Comparison of ENCODE assay signal across 1 cellular context in the genomic region with DNA sequence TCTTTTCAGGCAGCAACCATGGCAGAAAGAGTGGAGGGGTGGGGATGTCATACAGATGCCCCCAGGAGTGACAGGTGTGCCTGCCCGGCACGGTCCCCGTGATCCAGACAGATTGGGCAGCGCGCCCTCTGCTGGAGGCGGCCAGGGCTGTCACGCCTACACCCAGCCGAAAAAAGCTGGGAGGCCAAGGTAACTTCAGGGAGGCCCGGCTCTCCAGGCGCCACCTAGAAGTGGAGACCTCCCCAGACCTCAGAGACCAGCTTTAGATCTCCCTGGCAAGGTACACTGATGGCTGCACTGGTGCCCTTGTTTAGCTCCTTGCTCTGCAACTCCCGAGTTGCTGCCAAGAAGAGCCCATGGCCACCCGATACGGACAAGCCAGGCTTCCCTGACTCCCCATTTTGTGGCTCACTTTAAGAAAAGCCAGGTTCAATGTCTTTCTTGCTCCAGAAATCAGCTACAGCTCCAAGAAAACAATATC.
TF ChIP-seq lines count a peak whose summit lies in the region.

No MANE protein-coding gene starts in this region.

TF ChIP-seq in HepG2, 621 proteins besides CTCF, POLR2A, EP300 and RAD21 (continues in another document):
- TF ChIP-seq STAG1 (CRISPR knock-in tag; IDR thresholded peaks at IDR 0.05): peak; percentile 77
- no peak for TF ChIP-seq MIXL1 (CRISPR knock-in tag; IDR thresholded peaks at IDR 0.05)
- TF ChIP-seq, protein P1, sequence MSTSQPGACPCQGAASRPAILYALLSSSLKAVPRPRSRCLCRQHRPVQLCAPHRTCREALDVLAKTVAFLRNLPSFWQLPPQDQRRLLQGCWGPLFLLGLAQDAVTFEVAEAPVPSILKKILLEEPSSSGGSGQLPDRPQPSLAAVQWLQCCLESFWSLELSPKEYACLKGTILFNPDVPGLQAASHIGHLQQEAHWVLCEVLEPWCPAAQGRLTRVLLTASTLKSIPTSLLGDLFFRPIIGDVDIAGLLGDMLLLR (CRISPR knock-in tag; IDR thresholded peaks at IDR 0.05): peak; percentile 37; the same call in 1 of the 2 replicates
- TF ChIP-seq ATF7 (IDR thresholded peaks at IDR 0.05): no peak
- TF ChIP-seq ATF7 (CRISPR knock-in tag; IDR thresholded peaks at IDR 0.05): no peak
- TF ChIP-seq STAT5B (CRISPR knock-in tag; IDR thresholded peaks at IDR 0.05): no peak
- no peak for TF ChIP-seq POLR2AphosphoS2 (IDR thresholded peaks at IDR 0.05; ENCODE audit: low read depth, low read length)
- TF ChIP-seq RXRB (CRISPR knock-in tag; IDR thresholded peaks at IDR 0.05; ENCODE audit: borderline replicate concordance): 0 out of 2 replicates have a peak, but pooled peaks have one; percentile 19
- no peak for TF ChIP-seq SOX6 (IDR thresholded peaks at IDR 0.05)
- TF ChIP-seq SOX6 (CRISPR knock-in tag; IDR thresholded peaks at IDR 0.05): 0 out of 2 replicates have a peak, but pooled peaks have one; percentile 10
- TF ChIP-seq HDAC1 (CRISPR knock-in tag; IDR thresholded peaks at IDR 0.05): 0 out of 2 replicates have a peak, but pooled peaks have one; percentile 17
- no peak for TF ChIP-seq NR3C1 (CRISPR knock-in tag; IDR thresholded peaks at IDR 0.05)
- TF ChIP-seq, protein P2, sequence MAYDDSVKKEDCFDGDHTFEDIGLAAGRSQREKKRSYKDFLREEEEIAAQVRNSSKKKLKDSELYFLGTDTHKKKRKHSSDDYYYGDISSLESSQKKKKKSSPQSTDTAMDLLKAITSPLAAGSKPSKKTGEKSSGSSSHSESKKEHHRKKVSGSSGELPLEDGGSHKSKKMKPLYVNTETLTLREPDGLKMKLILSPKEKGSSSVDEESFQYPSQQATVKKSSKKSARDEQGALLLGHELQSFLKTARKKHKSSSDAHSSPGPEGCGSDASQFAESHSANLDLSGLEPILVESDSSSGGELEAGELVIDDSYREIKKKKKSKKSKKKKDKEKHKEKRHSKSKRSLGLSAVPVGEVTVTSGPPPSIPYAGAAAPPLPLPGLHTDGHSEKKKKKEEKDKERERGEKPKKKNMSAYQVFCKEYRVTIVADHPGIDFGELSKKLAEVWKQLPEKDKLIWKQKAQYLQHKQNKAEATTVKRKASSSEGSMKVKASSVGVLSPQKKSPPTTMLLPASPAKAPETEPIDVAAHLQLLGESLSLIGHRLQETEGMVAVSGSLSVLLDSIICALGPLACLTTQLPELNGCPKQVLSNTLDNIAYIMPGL (CRISPR knock-in tag; IDR thresholded peaks at IDR 0.05; ENCODE audit: borderline replicate concordance in 1 of 2, low read depth in 1 of 2): peak; percentile 42 to 56; a peak in 1 of 4 replicates
- peak; percentile 27; the same call in 1 of the 2 replicates for TF ChIP-seq MEIS2 (CRISPR knock-in tag; IDR thresholded peaks at IDR 0.05)
- no peak for TF ChIP-seq SOX13 (IDR thresholded peaks at IDR 0.05)
- no peak for TF ChIP-seq SOX13 (CRISPR knock-in tag; conservative IDR thresholded peaks at IDR 0.05 in 1 of 2, IDR thresholded peaks at IDR 0.05 in 1 of 2)
- TF ChIP-seq ZNF44 (CRISPR knock-in tag; IDR thresholded peaks at IDR 0.05): no peak
- TF ChIP-seq, protein P3, sequence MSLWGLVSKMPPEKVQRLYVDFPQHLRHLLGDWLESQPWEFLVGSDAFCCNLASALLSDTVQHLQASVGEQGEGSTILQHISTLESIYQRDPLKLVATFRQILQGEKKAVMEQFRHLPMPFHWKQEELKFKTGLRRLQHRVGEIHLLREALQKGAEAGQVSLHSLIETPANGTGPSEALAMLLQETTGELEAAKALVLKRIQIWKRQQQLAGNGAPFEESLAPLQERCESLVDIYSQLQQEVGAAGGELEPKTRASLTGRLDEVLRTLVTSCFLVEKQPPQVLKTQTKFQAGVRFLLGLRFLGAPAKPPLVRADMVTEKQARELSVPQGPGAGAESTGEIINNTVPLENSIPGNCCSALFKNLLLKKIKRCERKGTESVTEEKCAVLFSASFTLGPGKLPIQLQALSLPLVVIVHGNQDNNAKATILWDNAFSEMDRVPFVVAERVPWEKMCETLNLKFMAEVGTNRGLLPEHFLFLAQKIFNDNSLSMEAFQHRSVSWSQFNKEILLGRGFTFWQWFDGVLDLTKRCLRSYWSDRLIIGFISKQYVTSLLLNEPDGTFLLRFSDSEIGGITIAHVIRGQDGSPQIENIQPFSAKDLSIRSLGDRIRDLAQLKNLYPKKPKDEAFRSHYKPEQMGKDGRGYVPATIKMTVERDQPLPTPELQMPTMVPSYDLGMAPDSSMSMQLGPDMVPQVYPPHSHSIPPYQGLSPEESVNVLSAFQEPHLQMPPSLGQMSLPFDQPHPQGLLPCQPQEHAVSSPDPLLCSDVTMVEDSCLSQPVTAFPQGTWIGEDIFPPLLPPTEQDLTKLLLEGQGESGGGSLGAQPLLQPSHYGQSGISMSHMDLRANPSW (CRISPR knock-in tag; IDR thresholded peaks at IDR 0.05; ENCODE audit: borderline replicate concordance): no peak
- no peak for TF ChIP-seq ZSCAN30 (CRISPR knock-in tag; IDR thresholded peaks at IDR 0.05)
- TF ChIP-seq, protein P4, sequence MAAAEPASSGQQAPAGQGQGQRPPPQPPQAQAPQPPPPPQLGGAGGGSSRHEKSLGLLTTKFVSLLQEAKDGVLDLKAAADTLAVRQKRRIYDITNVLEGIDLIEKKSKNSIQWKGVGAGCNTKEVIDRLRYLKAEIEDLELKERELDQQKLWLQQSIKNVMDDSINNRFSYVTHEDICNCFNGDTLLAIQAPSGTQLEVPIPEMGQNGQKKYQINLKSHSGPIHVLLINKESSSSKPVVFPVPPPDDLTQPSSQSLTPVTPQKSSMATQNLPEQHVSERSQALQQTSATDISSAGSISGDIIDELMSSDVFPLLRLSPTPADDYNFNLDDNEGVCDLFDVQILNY (CRISPR knock-in tag; conservative IDR thresholded peaks at IDR 0.05): no peak
- TF ChIP-seq CENPX (CRISPR knock-in tag; IDR thresholded peaks at IDR 0.05): no peak
- no peak for TF ChIP-seq NFRKB (IDR thresholded peaks at IDR 0.05)
- TF ChIP-seq NCOA1 (CRISPR knock-in tag; IDR thresholded peaks at IDR 0.05): peak; percentile 33; the same call in 1 of the 2 replicates
- no peak for TF ChIP-seq ZFP90 (CRISPR knock-in tag; IDR thresholded peaks at IDR 0.05; ENCODE audit: borderline replicate concordance)
- TF ChIP-seq, protein P5, sequence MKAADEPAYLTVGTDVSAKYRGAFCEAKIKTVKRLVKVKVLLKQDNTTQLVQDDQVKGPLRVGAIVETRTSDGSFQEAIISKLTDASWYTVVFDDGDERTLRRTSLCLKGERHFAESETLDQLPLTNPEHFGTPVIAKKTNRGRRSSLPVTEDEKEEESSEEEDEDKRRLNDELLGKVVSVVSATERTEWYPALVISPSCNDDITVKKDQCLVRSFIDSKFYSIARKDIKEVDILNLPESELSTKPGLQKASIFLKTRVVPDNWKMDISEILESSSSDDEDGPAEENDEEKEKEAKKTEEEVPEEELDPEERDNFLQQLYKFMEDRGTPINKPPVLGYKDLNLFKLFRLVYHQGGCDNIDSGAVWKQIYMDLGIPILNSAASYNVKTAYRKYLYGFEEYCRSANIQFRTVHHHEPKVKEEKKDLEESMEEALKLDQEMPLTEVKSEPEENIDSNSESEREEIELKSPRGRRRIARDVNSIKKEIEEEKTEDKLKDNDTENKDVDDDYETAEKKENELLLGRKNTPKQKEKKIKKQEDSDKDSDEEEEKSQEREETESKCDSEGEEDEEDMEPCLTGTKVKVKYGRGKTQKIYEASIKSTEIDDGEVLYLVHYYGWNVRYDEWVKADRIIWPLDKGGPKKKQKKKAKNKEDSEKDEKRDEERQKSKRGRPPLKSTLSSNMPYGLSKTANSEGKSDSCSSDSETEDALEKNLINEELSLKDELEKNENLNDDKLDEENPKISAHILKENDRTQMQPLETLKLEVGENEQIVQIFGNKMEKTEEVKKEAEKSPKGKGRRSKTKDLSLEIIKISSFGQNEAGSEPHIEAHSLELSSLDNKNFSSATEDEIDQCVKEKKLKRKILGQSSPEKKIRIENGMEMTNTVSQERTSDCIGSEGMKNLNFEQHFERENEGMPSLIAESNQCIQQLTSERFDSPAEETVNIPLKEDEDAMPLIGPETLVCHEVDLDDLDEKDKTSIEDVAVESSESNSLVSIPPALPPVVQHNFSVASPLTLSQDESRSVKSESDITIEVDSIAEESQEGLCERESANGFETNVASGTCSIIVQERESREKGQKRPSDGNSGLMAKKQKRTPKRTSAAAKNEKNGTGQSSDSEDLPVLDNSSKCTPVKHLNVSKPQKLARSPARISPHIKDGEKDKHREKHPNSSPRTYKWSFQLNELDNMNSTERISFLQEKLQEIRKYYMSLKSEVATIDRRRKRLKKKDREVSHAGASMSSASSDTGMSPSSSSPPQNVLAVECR (CRISPR knock-in tag; IDR thresholded peaks at IDR 0.05; ENCODE audit: borderline replicate concordance): peak; percentile 48; the same call in 1 of the 2 replicates
- no peak for TF ChIP-seq MTF1 (CRISPR knock-in tag; IDR thresholded peaks at IDR 0.05)
- TF ChIP-seq RAD51 (IDR thresholded peaks at IDR 0.05; ENCODE audit: borderline replicate concordance): no peak
- TF ChIP-seq HNRNPLL (IDR thresholded peaks at IDR 0.05; ENCODE audit: low read depth, low read length, poor library complexity, severe bottlenecking): peak; percentile 31
- TF ChIP-seq, protein P6, sequence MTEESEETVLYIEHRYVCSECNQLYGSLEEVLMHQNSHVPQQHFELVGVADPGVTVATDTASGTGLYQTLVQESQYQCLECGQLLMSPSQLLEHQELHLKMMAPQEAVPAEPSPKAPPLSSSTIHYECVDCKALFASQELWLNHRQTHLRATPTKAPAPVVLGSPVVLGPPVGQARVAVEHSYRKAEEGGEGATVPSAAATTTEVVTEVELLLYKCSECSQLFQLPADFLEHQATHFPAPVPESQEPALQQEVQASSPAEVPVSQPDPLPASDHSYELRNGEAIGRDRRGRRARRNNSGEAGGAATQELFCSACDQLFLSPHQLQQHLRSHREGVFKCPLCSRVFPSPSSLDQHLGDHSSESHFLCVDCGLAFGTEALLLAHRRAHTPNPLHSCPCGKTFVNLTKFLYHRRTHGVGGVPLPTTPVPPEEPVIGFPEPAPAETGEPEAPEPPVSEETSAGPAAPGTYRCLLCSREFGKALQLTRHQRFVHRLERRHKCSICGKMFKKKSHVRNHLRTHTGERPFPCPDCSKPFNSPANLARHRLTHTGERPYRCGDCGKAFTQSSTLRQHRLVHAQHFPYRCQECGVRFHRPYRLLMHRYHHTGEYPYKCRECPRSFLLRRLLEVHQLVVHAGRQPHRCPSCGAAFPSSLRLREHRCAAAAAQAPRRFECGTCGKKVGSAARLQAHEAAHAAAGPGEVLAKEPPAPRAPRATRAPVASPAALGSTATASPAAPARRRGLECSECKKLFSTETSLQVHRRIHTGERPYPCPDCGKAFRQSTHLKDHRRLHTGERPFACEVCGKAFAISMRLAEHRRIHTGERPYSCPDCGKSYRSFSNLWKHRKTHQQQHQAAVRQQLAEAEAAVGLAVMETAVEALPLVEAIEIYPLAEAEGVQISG (CRISPR knock-in tag; IDR thresholded peaks at IDR 0.05): 0 out of 2 replicates have a peak, but pooled peaks have one; percentile 38
- no peak for TF ChIP-seq ZNF234 (CRISPR knock-in tag; conservative IDR thresholded peaks at IDR 0.05)
- no peak for TF ChIP-seq HOXA3 (CRISPR knock-in tag; IDR thresholded peaks at IDR 0.05)
- no peak for TF ChIP-seq KMT2B (CRISPR knock-in tag; IDR thresholded peaks at IDR 0.05)
- TF ChIP-seq, protein P7, sequence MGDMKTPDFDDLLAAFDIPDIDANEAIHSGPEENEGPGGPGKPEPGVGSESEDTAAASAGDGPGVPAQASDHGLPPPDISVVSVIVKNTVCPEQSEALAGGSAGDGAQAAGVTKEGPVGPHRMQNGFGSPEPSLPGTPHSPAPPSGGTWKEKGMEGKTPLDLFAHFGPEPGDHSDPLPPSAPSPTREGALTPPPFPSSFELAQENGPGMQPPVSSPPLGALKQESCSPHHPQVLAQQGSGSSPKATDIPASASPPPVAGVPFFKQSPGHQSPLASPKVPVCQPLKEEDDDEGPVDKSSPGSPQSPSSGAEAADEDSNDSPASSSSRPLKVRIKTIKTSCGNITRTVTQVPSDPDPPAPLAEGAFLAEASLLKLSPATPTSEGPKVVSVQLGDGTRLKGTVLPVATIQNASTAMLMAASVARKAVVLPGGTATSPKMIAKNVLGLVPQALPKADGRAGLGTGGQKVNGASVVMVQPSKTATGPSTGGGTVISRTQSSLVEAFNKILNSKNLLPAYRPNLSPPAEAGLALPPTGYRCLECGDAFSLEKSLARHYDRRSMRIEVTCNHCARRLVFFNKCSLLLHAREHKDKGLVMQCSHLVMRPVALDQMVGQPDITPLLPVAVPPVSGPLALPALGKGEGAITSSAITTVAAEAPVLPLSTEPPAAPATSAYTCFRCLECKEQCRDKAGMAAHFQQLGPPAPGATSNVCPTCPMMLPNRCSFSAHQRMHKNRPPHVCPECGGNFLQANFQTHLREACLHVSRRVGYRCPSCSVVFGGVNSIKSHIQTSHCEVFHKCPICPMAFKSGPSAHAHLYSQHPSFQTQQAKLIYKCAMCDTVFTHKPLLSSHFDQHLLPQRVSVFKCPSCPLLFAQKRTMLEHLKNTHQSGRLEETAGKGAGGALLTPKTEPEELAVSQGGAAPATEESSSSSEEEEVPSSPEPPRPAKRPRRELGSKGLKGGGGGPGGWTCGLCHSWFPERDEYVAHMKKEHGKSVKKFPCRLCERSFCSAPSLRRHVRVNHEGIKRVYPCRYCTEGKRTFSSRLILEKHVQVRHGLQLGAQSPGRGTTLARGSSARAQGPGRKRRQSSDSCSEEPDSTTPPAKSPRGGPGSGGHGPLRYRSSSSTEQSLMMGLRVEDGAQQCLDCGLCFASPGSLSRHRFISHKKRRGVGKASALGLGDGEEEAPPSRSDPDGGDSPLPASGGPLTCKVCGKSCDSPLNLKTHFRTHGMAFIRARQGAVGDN (CRISPR knock-in tag; IDR thresholded peaks at IDR 0.05): peak; percentile 61
- no peak for TF ChIP-seq NFKBIZ (CRISPR knock-in tag; IDR thresholded peaks at IDR 0.05)
- peak; percentile 52; the same call in 1 of the 2 replicates for TF ChIP-seq ZMYM4 (CRISPR knock-in tag; IDR thresholded peaks at IDR 0.05)
- TF ChIP-seq PCBP2 (optimal IDR thresholded peaks at IDR 0.05; ENCODE audit: low read depth, low read length, poor library complexity, severe bottlenecking): no peak
- TF ChIP-seq ZNF530 (CRISPR knock-in tag; IDR thresholded peaks at IDR 0.05; ENCODE audit: low read depth): no peak
- TF ChIP-seq SSRP1 (CRISPR knock-in tag; IDR thresholded peaks at IDR 0.05): no peak
